In the genomic region with DNA sequence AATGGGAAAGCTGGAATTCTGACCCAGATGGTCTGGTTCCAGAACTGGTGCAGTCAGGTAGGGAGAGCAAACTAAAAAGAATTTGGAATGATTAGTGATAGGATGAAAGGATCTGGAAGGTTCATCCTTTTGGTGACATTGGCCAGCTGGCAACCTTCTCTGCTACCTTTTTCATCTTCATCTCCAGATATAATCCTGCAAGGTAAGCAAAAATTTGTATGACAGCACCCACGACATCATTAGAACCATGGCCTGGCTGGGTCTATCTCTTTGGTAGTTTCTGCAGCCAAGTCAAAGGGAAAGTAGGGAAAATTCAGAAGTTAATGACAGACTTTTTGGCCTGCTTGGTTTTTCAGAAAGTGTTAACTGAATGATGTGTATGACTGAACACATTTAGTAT, we compare ENCODE assay signal across 35 cellular contexts.
"Had no signal": no experiment of that assay in that cellular context is flagged by ENCODE, and none has a peak within 500 bp of the region (broad histone marks: within the 10 kb centered on the region; RNA-seq: fewer than 3 reads in every experiment).

No MANE protein-coding gene starts in this region.

- H3K4me3 Mint-ChIP-seq: activated B cell treated with CpG ODN at 0.5 μM for 24 hours; activated CD4-positive, alpha-beta memory T cell treated with anti-CD3 and anti-CD28 coated beads for 36 hours; activated CD4-positive, alpha-beta T cell treated with anti-CD3 and anti-CD28 coated beads, Interleukin-2, amount 10 ng/mL, durations not matched to agents 24 days and 14 days; activated CD8-positive, alpha-beta T cell treated with anti-CD3 and anti-CD28 coated beads for 36 hours; activated naive CD4-positive, alpha-beta T cell treated with anti-CD3 and anti-CD28 coated beads for 36 hours; activated naive CD8-positive, alpha-beta T cell treated with anti-CD3 and anti-CD28 coated beads for 36 hours; activated T-cell treated with anti-CD3 and anti-CD28 coated beads, Interleukin-2, amount 50 U/mL, for 4 hours; activated T-cell treated with anti-CD3 and anti-CD28 coated beads, Interleukin-2, amount 50 U/mL, for 72 hours; activated T-helper 1 cell treated with anti-CD3 and anti-CD28 coated beads, Interleukin-12 subunit alpha, Interleukin-12 subunit beta, Interleukin-2, Interleukin-4 antibody, amounts not matched to agents 30 ng/mL and 10 ng/mL and 1 ng/mL, durations not matched to agents 14 hours and 24 hours and 36 hours; activated T-helper 17 cell treated with anti-CD3 and anti-CD28 coated beads, Interleukin-2, amount 50 U/mL, for 72 hours; central memory CD8-positive, alpha-beta T cell; T-helper 17 cell had no signal

- H3K9me3 Mint-ChIP-seq: activated CD4-positive, alpha-beta memory T cell treated with anti-CD3 and anti-CD28 coated beads for 36 hours had no signal

- H3K4me1 Mint-ChIP-seq: activated B cell treated with CpG ODN at 0.5 μM for 24 hours; activated CD4-positive, alpha-beta T cell treated with anti-CD3 and anti-CD28 coated beads, Interleukin-2, amount 10 ng/mL, durations not matched to agents 24 days and 14 days; activated naive CD8-positive, alpha-beta T cell treated with anti-CD3 and anti-CD28 coated beads for 36 hours; activated T-helper 17 cell treated with anti-CD3 and anti-CD28 coated beads, Interleukin-2, amount 50 U/mL, for 72 hours; central memory CD8-positive, alpha-beta T cell; T-helper 17 cell had no signal

- DNase-seq: activated B cell treated with CpG ODN at 0.5 μM for 24 hours; activated CD4-positive, alpha-beta memory T cell treated with anti-CD3 and anti-CD28 coated beads for 36 hours; activated CD4-positive, alpha-beta T cell treated with anti-CD3 and anti-CD28 coated beads for 4 hours; activated CD4-positive, alpha-beta T cell treated with anti-CD3 and anti-CD28 coated beads, Interleukin-2, amount 10 ng/mL, durations not matched to agents 24 days and 14 days; activated CD4-positive, alpha-beta T cell treated with anti-CD3 and anti-CD28 coated beads, Interleukin-2, amount 50 U/mL, for 1 hour; activated CD4-positive, alpha-beta T cell treated with anti-CD3 and anti-CD28 coated beads, Interleukin-2, amount 50 U/mL, for 4 hours; activated CD4-positive, CD25-positive, alpha-beta regulatory T cell treated with anti-CD3 and anti-CD28 coated beads, Interleukin-2, amount 50 U/mL, for 72 hours; activated CD8-positive, alpha-beta memory T cell treated with anti-CD3 and anti-CD28 coated beads, Interleukin-2, amount 50 U/mL, for 4 hours; activated CD8-positive, alpha-beta T cell treated with anti-CD3 and anti-CD28 coated beads for 36 hours; activated effector memory CD4-positive, alpha-beta T cell treated with anti-CD3 and anti-CD28 coated beads, Interleukin-2, amount 50 U/mL, for 16 hours; activated gamma-delta T cell treated with Interleukin-2 at 50 U/mL for 16 hours; activated naive CD4-positive, alpha-beta T cell; activated naive CD4-positive, alpha-beta T cell treated with anti-CD3 and anti-CD28 coated beads for 36 hours; activated naive CD4-positive, alpha-beta T cell treated with anti-CD3 and anti-CD28 coated beads, Interleukin-2, amount 50 U/mL, for 16 hours; activated naive CD8-positive, alpha-beta T cell treated with anti-CD3 and anti-CD28 coated beads for 36 hours; activated T-cell treated with anti-CD3 and anti-CD28 coated beads for 4 hours; activated T-cell treated with anti-CD3 and anti-CD28 coated beads, Interleukin-2, amount 50 U/mL, for 1 hour; activated T-cell treated with anti-CD3 and anti-CD28 coated beads, Interleukin-2, amount 50 U/mL, for 4 hours; activated T-cell treated with anti-CD3 and anti-CD28 coated beads, Interleukin-2, amount 50 U/mL, for 72 hours; adrenal gland; amniotic stem cell; aorta; caudate nucleus; cerebellar nuclear complex; colonic mucosa; T-helper 17 cell; WERI-Rb-1 had no signal

- H3K4me1 ChIP-seq: adrenal gland, colonic mucosa had no signal

- H3K27ac Mint-ChIP-seq: activated B cell treated with CpG ODN at 0.5 μM for 24 hours; activated CD4-positive, alpha-beta memory T cell treated with anti-CD3 and anti-CD28 coated beads for 36 hours; activated CD4-positive, alpha-beta T cell treated with anti-CD3 and anti-CD28 coated beads, Interleukin-2, amount 10 ng/mL, durations not matched to agents 24 days and 14 days; activated CD8-positive, alpha-beta T cell treated with anti-CD3 and anti-CD28 coated beads for 36 hours; activated naive CD4-positive, alpha-beta T cell treated with anti-CD3 and anti-CD28 coated beads for 36 hours; activated naive CD4-positive, alpha-beta T cell treated with anti-CD3 and anti-CD28 coated beads, Interleukin-2, amount 50 U/mL, for 72 hours; activated naive CD8-positive, alpha-beta T cell treated with anti-CD3 and anti-CD28 coated beads for 36 hours; activated T-cell treated with anti-CD3 and anti-CD28 coated beads, Interleukin-2, amount 50 U/mL, for 72 hours; activated T-helper 1 cell treated with anti-CD3 and anti-CD28 coated beads, Interleukin-12 subunit alpha, Interleukin-12 subunit beta, Interleukin-2, Interleukin-4 antibody, amounts not matched to agents 30 ng/mL and 10 ng/mL and 1 ng/mL, durations not matched to agents 14 hours and 24 hours and 36 hours; activated T-helper 17 cell treated with anti-CD3 and anti-CD28 coated beads, Interleukin-2, amount 50 U/mL, for 72 hours; T-helper 17 cell had no signal

- FAIRE-seq: bronchial epithelial cell, TTC549 had no signal

- H3K27me3 ChIP-seq: adrenal gland, cardiac muscle cell, colonic mucosa had no signal

- H3K36me3 ChIP-seq: adrenal gland, cardiac muscle cell, colonic mucosa, WERI-Rb-1 had no signal

- H3K27me3 Mint-ChIP-seq: activated B cell treated with CpG ODN at 0.5 μM for 24 hours; activated CD4-positive, alpha-beta memory T cell treated with anti-CD3 and anti-CD28 coated beads for 36 hours; activated CD4-positive, alpha-beta T cell treated with anti-CD3 and anti-CD28 coated beads, Interleukin-2, amount 10 ng/mL, durations not matched to agents 24 days and 14 days; activated naive CD8-positive, alpha-beta T cell treated with anti-CD3 and anti-CD28 coated beads for 36 hours; activated T-helper 17 cell treated with anti-CD3 and anti-CD28 coated beads, Interleukin-2, amount 50 U/mL, for 72 hours; brain; central memory CD8-positive, alpha-beta T cell; T-helper 17 cell had no signal

- H3K36me3 Mint-ChIP-seq: activated CD4-positive, alpha-beta memory T cell treated with anti-CD3 and anti-CD28 coated beads for 36 hours; activated naive CD4-positive, alpha-beta T cell treated with anti-CD3 and anti-CD28 coated beads, Interleukin-2, amount 50 U/mL, for 72 hours; activated naive CD8-positive, alpha-beta T cell treated with anti-CD3 and anti-CD28 coated beads for 36 hours; brain had no signal

- H3K9me3 ChIP-seq: adrenal gland, colonic mucosa had no signal

- H3K4me3 ChIP-seq: adrenal gland, cardiac muscle cell, colonic mucosa had no signal

- ATAC-seq: activated CD8-positive, alpha-beta T cell treated with anti-CD3 and anti-CD28 coated beads for 36 hours; activated naive CD4-positive, alpha-beta T cell treated with anti-CD3 and anti-CD28 coated beads, Interleukin-2, amount 50 U/mL, for 72 hours; activated T-cell treated with anti-CD3 and anti-CD28 coated beads, Interleukin-2, amount 50 U/mL, for 4 hours; activated T-cell treated with anti-CD3 and anti-CD28 coated beads, Interleukin-2, amount 50 U/mL, for 72 hours; activated T-helper 17 cell treated with anti-CD3 and anti-CD28 coated beads, Interleukin-2, amount 50 U/mL, for 72 hours; T-helper 17 cell had no signal

- H3K27ac ChIP-seq: adrenal gland, cardiac muscle cell, colonic mucosa, WERI-Rb-1 had no signal
